ENCODE assay signal across 31 cellular contexts in the genomic region with DNA sequence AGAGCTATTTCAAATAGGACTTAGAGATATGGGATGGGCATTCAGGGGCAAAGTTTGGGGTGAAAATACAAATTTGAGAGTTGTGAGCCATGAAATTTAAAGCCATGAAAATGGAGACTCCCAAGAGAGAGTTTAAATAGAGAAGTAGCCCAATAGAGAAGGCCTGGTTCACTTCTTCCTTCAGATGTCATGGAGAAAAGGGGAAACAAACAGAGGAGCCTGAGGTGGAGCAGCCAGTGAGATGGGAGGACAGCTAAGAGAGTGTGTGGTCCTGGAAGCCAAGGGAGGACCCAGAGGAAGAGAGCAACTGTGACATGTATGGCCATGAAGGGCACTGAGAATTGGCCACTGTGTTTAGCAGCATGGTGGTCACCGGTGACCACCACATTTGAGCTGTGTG. TPM values are rescaled to one million over a fixed set of nuclear protein-coding genes. Genes with fewer than 3 reads are reported as not detected.
A peak's percentile ranks its signal among the peaks of the same experiment; 100 is the strongest.
DNase-seq lines count a peak whose midpoint lies in the region; ATAC-seq and TF ChIP-seq lines count a peak whose summit lies in the region.
"Had no signal": no experiment of that assay in that cellular context is flagged by ENCODE, and none has a peak within 500 bp of the region (broad histone marks: within the 10 kb centered on the region; RNA-seq: fewer than 3 reads in every experiment).

No MANE protein-coding gene starts in this region.

- H3K36me3 ChIP-seq in upper lobe of right lung (no peaks in the 10 kb centered on the region), smooth muscle cell (ENCODE audit: low read depth) (no peaks in the 10 kb centered on the region)
- H3K36me3 ChIP-seq: MG63 had no signal

- no peaks in the 10 kb centered on the region for H3F3A ChIP-seq in smooth muscle cell (ENCODE audit: low read depth)

- H3K27ac ChIP-seq in caudate nucleus (ENCODE audit: low read depth, low read length) (peak overlapping the region; percentile 26), upper lobe of right lung (no peak overlapping the region), smooth muscle cell (ENCODE audit: low read depth) (no peak overlapping the region)
- H3K27ac ChIP-seq: body of pancreas, esophagus squamous epithelium, foreskin keratinocyte, heart left ventricle, psoas muscle, RWPE1, sigmoid colon had no signal

- H3K4me1 ChIP-seq in upper lobe of right lung (no peaks in the 10 kb centered on the region), smooth muscle cell (ENCODE audit: low read depth) (no peaks in the 10 kb centered on the region)
- H3K4me1 ChIP-seq: foreskin keratinocyte, psoas muscle, sigmoid colon had no signal

- TF ChIP-seq CTCF in upper lobe of right lung (IDR thresholded peaks at IDR 0.05) (no peak), smooth muscle cell (IDR thresholded peaks at IDR 0.05; ENCODE audit: borderline replicate concordance, insufficient read depth, poor library complexity, severe bottlenecking) (no peak)

- WGBS in smooth muscle cell (ENCODE audit: low lambda C conversion rate) = 100% methylated on average over 1 of the region's 1 CpG

- intact Hi-C loops in upper lobe of right lung (cut with DNase I) = no loop called here

- no peaks in the 10 kb centered on the region for H3K9me3 ChIP-seq in upper lobe of right lung
- no peaks in the 10 kb centered on the region for H3K9me3 ChIP-seq in smooth muscle cell (replicated peaks; ENCODE audit: low read depth)
- H3K9me3 ChIP-seq: body of pancreas, esophagus squamous epithelium, heart left ventricle, MG63, psoas muscle, sigmoid colon had no signal

- no peaks in the 10 kb centered on the region for H4K20me1 ChIP-seq in smooth muscle cell (ENCODE audit: low read depth)

- H3K4me3 ChIP-seq in upper lobe of right lung (no peak overlapping the region), smooth muscle cell (no peak overlapping the region)
- H3K4me3 ChIP-seq: body of pancreas, esophagus squamous epithelium, heart left ventricle, MG63, psoas muscle, sigmoid colon had no signal

- peaks cover 3% of the 10 kb centered on the region for H3K79me2 ChIP-seq in smooth muscle cell (ENCODE audit: low read depth)

- no peak overlapping the region for H3K9ac ChIP-seq in smooth muscle cell (ENCODE audit: low read depth)

- DNase-seq in NOMO-1 treated with DMSO at 0.1 percent for 48 hours (lab: John Stamatoyannopoulos, UW; ENCODE audit: unreplicated experiment) (peak; percentile 30), NOMO-1 treated with dmso at 0.1 percent for 144 hours (lab: John Stamatoyannopoulos, UW; ENCODE audit: unreplicated experiment) (no peak), SIG-M5 (lab: John Stamatoyannopoulos, UW) (peak; percentile 4), caudate nucleus (lab: John Stamatoyannopoulos, UW) (no peak), upper lobe of right lung (no peak), smooth muscle cell (lab: John Stamatoyannopoulos, UW; ENCODE audit: unreplicated experiment) (no peak)
- DNase-seq in central memory CD4-positive, alpha-beta T cell = no peak
- DNase-seq: 8988T; activated CD4-positive, alpha-beta memory T cell treated with anti-CD3 and anti-CD28 coated beads, Interleukin-2, amount 10 ng/mL, durations not matched to agents 7 days and 5 days; activated CD4-positive, alpha-beta T cell treated with anti-CD3 and anti-CD28 coated beads for 1 hour; activated CD8-positive, alpha-beta memory T cell treated with anti-CD3 and anti-CD28 coated beads, Interleukin-2, amount 50 U/mL, for 48 hours; activated naive CD4-positive, alpha-beta T cell treated with anti-CD3 and anti-CD28 coated beads for 36 hours; body of pancreas; CD4-positive, alpha-beta memory T cell; cerebellar nuclear complex; esophagus squamous epithelium; foreskin keratinocyte; heart left ventricle; KG1; kidney; MG63; NCI-H1436; NCI-H226; NCI-H526 treated with DMSO at 0.1 percent for 48 hours; occipital lobe; psoas muscle; sigmoid colon; stimulated activated CD4-positive, alpha-beta T cell treated with anti-CD3 and anti-CD28 coated beads, Interleukin-4, amount 100 ng/mL, for 24 hours; substantia nigra had no signal

- H3K27me3 ChIP-seq in upper lobe of right lung = no peaks in the 10 kb centered on the region
- H3K27me3 ChIP-seq in smooth muscle cell (ENCODE audit: low read depth) = no peaks in the 10 kb centered on the region
- H3K27me3 ChIP-seq: body of pancreas, esophagus squamous epithelium, foreskin keratinocyte, heart left ventricle, MG63, sigmoid colon had no signal

- H3K4me2 ChIP-seq in smooth muscle cell = no peak overlapping the region

- no peak overlapping the region for H2AFZ ChIP-seq in smooth muscle cell (ENCODE audit: low read depth)

- ATAC-seq in upper lobe of right lung (peak; percentile 44), HG03135 (IDR thresholded peaks at IDR 0.05; ENCODE audit: unreplicated experiment) (no peak)
- ATAC-seq: body of pancreas, foreskin keratinocyte, heart left ventricle, psoas muscle had no signal

RNA-seq across cellular contexts. Expression of a gene that starts 12.3 kb away (rescaled TPM):
- total RNA-seq in upper lobe of right lung (242 TPM), smooth muscle cell (403 and 502 TPM in 2 replicates)
- 497 and 616 TPM in 2 replicates for polyA plus RNA-seq in smooth muscle cell

RNA-seq across cellular contexts. Expression of a gene that starts 14.1 kb away (rescaled TPM):
- total RNA-seq in upper lobe of right lung = 116 TPM
- total RNA-seq in smooth muscle cell = 133 and 148 TPM in 2 replicates
- polyA plus RNA-seq in smooth muscle cell = 264 and 289 TPM in 2 replicates

RNA-seq across cellular contexts. Expression of a gene that starts 37.4 kb away (rescaled TPM):
- total RNA-seq in upper lobe of right lung (29.3 TPM), smooth muscle cell (13.4 and 22.2 TPM in 2 replicates)
- polyA plus RNA-seq in smooth muscle cell = 9.8 and 10.3 TPM in 2 replicates

RNA-seq across cellular contexts. Expression of a gene that starts 37.4 kb away (rescaled TPM):
- total RNA-seq in upper lobe of right lung (21.1 TPM), smooth muscle cell (47.1 and 54.8 TPM in 2 replicates)
- polyA plus RNA-seq in smooth muscle cell = 67.0 and 70.6 TPM in 2 replicates

RNA-seq across cellular contexts. Expression of a gene that starts 45.3 kb away (rescaled TPM):
- total RNA-seq in upper lobe of right lung (19.6 TPM), smooth muscle cell (32.5 and 34.7 TPM in 2 replicates)
- 39.9 and 46.9 TPM in 2 replicates for polyA plus RNA-seq in smooth muscle cell

Comparison
In these comparisons a context has a peak if more than half of its experiments do, and no peak if none do; other contexts are left out.
1. DNase-seq: peak in NOMO-1 treated with DMSO at 0.1 percent for 48 hours (single experiment) and SIG-M5 (single experiment); none in NOMO-1 treated with dmso at 0.1 percent for 144 hours (single experiment), caudate nucleus (0 of 61), upper lobe of right lung (single experiment), central memory CD4-positive, alpha-beta T cell (single experiment) and smooth muscle cell (single experiment).